In the genomic region with DNA sequence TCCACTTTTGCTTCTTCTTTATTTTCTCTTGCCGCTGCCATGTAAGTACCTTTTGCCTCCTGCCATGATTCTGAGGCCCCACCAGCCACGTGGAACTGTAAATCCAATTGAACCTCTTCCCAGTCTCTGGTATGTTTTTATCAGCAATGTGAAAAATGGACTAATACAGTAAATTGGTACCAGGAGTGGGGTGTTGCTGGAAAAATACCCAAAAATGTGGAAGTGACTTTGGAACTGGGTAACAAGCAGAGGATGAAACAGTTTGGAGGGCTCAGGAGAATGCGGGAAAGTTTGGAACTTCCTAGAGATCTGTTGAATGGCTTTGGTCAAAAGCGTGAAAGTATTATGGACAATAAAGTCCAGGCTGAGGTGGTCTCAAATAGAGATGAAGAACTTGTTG, we compare ENCODE assay signal across 29 cellular contexts.
"Had no signal": no experiment of that assay in that cellular context is flagged by ENCODE, and none has a peak within 500 bp of the region (broad histone marks: within the 10 kb centered on the region; RNA-seq: fewer than 3 reads in every experiment).

No MANE protein-coding gene starts in this region.

- H3K79me2 ChIP-seq: hepatocyte had no signal

- H3K27me3 ChIP-seq: colonic mucosa, esophagus muscularis mucosa, esophagus squamous epithelium, foreskin keratinocyte, gastrocnemius medialis, gastroesophageal sphincter, heart left ventricle, heart right ventricle, hepatocyte had no signal

- ATAC-seq: effector memory CD8-positive, alpha-beta T cell; esophagus mucosa; foreskin keratinocyte; gastrocnemius medialis; gastroesophageal sphincter; heart left ventricle; heart right ventricle had no signal

- H3K4me3 ChIP-seq: colonic mucosa, coronary artery, dorsolateral prefrontal cortex, esophagus muscularis mucosa, esophagus squamous epithelium, gastrocnemius medialis, gastroesophageal sphincter, heart left ventricle, heart right ventricle, hepatocyte had no signal

- H3K4me2 ChIP-seq: hepatocyte had no signal

- H2AFZ ChIP-seq: hepatocyte had no signal

- H3K27ac ChIP-seq: colonic mucosa, coronary artery, dorsolateral prefrontal cortex, epithelial cell of prostate, esophagus muscularis mucosa, esophagus squamous epithelium, foreskin keratinocyte, gastrocnemius medialis, gastroesophageal sphincter, heart left ventricle, heart right ventricle, hepatocyte had no signal

- H3K36me3 ChIP-seq: colonic mucosa, esophagus muscularis mucosa, esophagus squamous epithelium, gastrocnemius medialis, gastroesophageal sphincter, heart left ventricle, heart right ventricle had no signal

- H3K4me3 Mint-ChIP-seq: dendritic cell treated with granulocyte-macrophage colony-stimulating factor and Interleukin-4, amounts not matched to agents 40 ng/mL and 50 ng/mL, for 4 days; effector memory CD8-positive, alpha-beta T cell had no signal

- FAIRE-seq: colon, endometrium, endothelial cell of umbilical vein, frontal cortex had no signal

- DNase-seq: colonic mucosa; cortex of kidney; dermis blood vessel endothelial cell; dorsolateral prefrontal cortex; effector CD4-positive, alpha-beta T cell; effector CD8-positive, alpha-beta T cell; effector memory CD4-positive, alpha-beta T cell; effector memory CD8-positive, alpha-beta T cell; erythroblast; esophagus squamous epithelium; foreskin fibroblast; foreskin keratinocyte; foreskin melanocyte; gastrocnemius medialis; glutamatergic neuron; head of caudate nucleus; heart left ventricle; heart right ventricle had no signal

- H3K9me3 ChIP-seq: colonic mucosa, gastrocnemius medialis had no signal

- H3K27ac Mint-ChIP-seq: dendritic cell treated with granulocyte-macrophage colony-stimulating factor and Interleukin-4, amounts not matched to agents 40 ng/mL and 50 ng/mL, for 4 days; effector memory CD8-positive, alpha-beta T cell had no signal

- H3K27me3 Mint-ChIP-seq: dendritic cell treated with granulocyte-macrophage colony-stimulating factor and Interleukin-4, amounts not matched to agents 40 ng/mL and 50 ng/mL, for 4 days; effector memory CD8-positive, alpha-beta T cell had no signal

- H3K4me1 ChIP-seq: colonic mucosa, esophagus muscularis mucosa, esophagus squamous epithelium, foreskin keratinocyte, gastrocnemius medialis, gastroesophageal sphincter, heart left ventricle, heart right ventricle had no signal
